In genomic region chr22:25159028-25159427, GRCh38 we compare ENCODE assay signal across 19 cellular contexts. TPM values are rescaled to one million over a fixed set of nuclear protein-coding genes. Genes with fewer than 3 reads are reported as not detected.
DNase-seq lines count a peak whose midpoint lies in the region; ATAC-seq and TF ChIP-seq lines count a peak whose summit lies in the region.
"Had no signal": no experiment of that assay in that cellular context is flagged by ENCODE, and none has a peak within 500 bp of the region (broad histone marks: within the 10 kb centered on the region; RNA-seq: fewer than 3 reads in every experiment).

No MANE protein-coding gene starts in this region.

- no peak overlapping the region for H2BK120ac ChIP-seq in neuronal stem cell (ENCODE audit: low read depth, low read length)

- no peak for ATAC-seq in stimulated activated memory B cell treated with anti-CD40 and anti-IgM and Interleukin-4, amounts not matched to agents 10 μg/mL and 1 μg/mL and 100 μg/mL, for 72 hours
- no peak for ATAC-seq in HG02852 (IDR thresholded peaks at IDR 0.05; ENCODE audit: unreplicated experiment)
- no peak for ATAC-seq in activated CD8-positive, alpha-beta T cell treated with anti-CD3 and anti-CD28 coated beads for 36 hours
- ATAC-seq: activated T-helper 17 cell treated with anti-CD3 and anti-CD28 coated beads, Interleukin-2, amount 50 U/mL, for 72 hours; Panc1 had no signal

- H3K9me3 ChIP-seq in endodermal cell (ENCODE audit: control insufficient read depth, low read length) (no peaks in the 10 kb centered on the region), neuronal stem cell (replicated peaks in 1 of 2; ENCODE audit: control insufficient read depth in 2 of 2, insufficient read depth in 1 of 2, low read depth in 1 of 2, low read length in 2 of 2) (no peaks in the 10 kb centered on the region)
- H3K9me3 ChIP-seq: BLaER1, sigmoid colon, thyroid gland had no signal

- H3K27ac ChIP-seq in endodermal cell (ENCODE audit: low read depth, low read length) (no peak overlapping the region), neuronal stem cell (replicated peaks; ENCODE audit: low read length) (no peak overlapping the region)
- H3K27ac ChIP-seq: BLaER1, sigmoid colon, thyroid gland, VCaP had no signal

- H3K36me3 ChIP-seq in endodermal cell (ENCODE audit: control insufficient read depth, insufficient read depth, low read length), result no peaks in the 10 kb centered on the region
- no peaks in the 10 kb centered on the region for H3K36me3 ChIP-seq in neuronal stem cell (replicated peaks in 1 of 2; ENCODE audit: control insufficient read depth in 2 of 2, insufficient read depth in 2 of 2, low read length in 2 of 2)
- H3K36me3 ChIP-seq: BLaER1, sigmoid colon, thyroid gland had no signal

- H2BK5ac ChIP-seq in neuronal stem cell (ENCODE audit: low read length), result no peak overlapping the region

- CTCF ChIA-PET in activated CD8-positive, alpha-beta T cell treated with anti-CD3 and anti-CD28 coated beads for 36 hours (lab: Charles Lee), result interaction anchor here (1.2 to 1.3 kb wide), 2 partner anchors 10 to 48 kb away, joined by 3 to 4 read pairs; no protein-coding TSS in a partner anchor

- H3K27me3 Mint-ChIP-seq in endodermal cell (ENCODE audit: insufficient read depth), result no peaks in the 10 kb centered on the region
- peaks cover 14% of the 10 kb centered on the region for H3K27me3 Mint-ChIP-seq in stimulated activated memory B cell treated with anti-CD40 and anti-IgM and Interleukin-4, amounts not matched to agents 10 μg/mL and 1 μg/mL and 100 μg/mL, for 72 hours
- H3K27me3 Mint-ChIP-seq in activated CD8-positive, alpha-beta T cell treated with anti-CD3 and anti-CD28 coated beads for 36 hours, result no peaks in the 10 kb centered on the region
- H3K27me3 Mint-ChIP-seq: activated T-helper 17 cell treated with anti-CD3 and anti-CD28 coated beads, Interleukin-2, amount 50 U/mL, for 72 hours had no signal

- no peak overlapping the region for H4K8ac ChIP-seq in neuronal stem cell (ENCODE audit: low read depth, low read length)

- no peak overlapping the region for H2BK12ac ChIP-seq in neuronal stem cell (ENCODE audit: low read length)

- no peak for TF ChIP-seq CTCF in endodermal cell (conservative IDR thresholded peaks at IDR 0.05)
- no peak for TF ChIP-seq CTCF in activated CD8-positive, alpha-beta T cell treated with anti-CD3 and anti-CD28 coated beads for 36 hours (IDR thresholded peaks at IDR 0.05)

- H3K4me3 ChIP-seq in endodermal cell (ENCODE audit: low read length), result no peak overlapping the region
- no peak overlapping the region for H3K4me3 ChIP-seq in neuronal stem cell (ENCODE audit: low read length in 2 of 2)
- H3K4me3 ChIP-seq: BLaER1, sigmoid colon, thyroid gland had no signal

- H3K18ac ChIP-seq in neuronal stem cell (ENCODE audit: low read length), result peak overlapping the region; percentile 30

- H3K9me3 Mint-ChIP-seq in endodermal cell, result no peaks in the 10 kb centered on the region
- no peaks in the 10 kb centered on the region for H3K9me3 Mint-ChIP-seq in stimulated activated memory B cell treated with anti-CD40 and anti-IgM and Interleukin-4, amounts not matched to agents 10 μg/mL and 1 μg/mL and 100 μg/mL, for 72 hours
- H3K9me3 Mint-ChIP-seq in activated CD8-positive, alpha-beta T cell treated with anti-CD3 and anti-CD28 coated beads for 36 hours, result no peaks in the 10 kb centered on the region
- H3K9me3 Mint-ChIP-seq: activated T-helper 17 cell treated with anti-CD3 and anti-CD28 coated beads, Interleukin-2, amount 50 U/mL, for 72 hours; IgD-negative memory B cell had no signal

- peak overlapping the region; percentile 66 for H3K27ac Mint-ChIP-seq in endodermal cell
- no peak overlapping the region for H3K27ac Mint-ChIP-seq in stimulated activated memory B cell treated with anti-CD40 and anti-IgM and Interleukin-4, amounts not matched to agents 10 μg/mL and 1 μg/mL and 100 μg/mL, for 72 hours
- H3K27ac Mint-ChIP-seq in activated CD8-positive, alpha-beta T cell treated with anti-CD3 and anti-CD28 coated beads for 36 hours, result no peak overlapping the region
- H3K27ac Mint-ChIP-seq: activated T-helper 17 cell treated with anti-CD3 and anti-CD28 coated beads, Interleukin-2, amount 50 U/mL, for 72 hours; IgD-negative memory B cell had no signal

- H3K4me2 ChIP-seq in neuronal stem cell (ENCODE audit: insufficient read depth, low read length, poor library complexity, severe bottlenecking), result no peak overlapping the region
- H3K4me2 ChIP-seq: BLaER1 had no signal

- H3K23ac ChIP-seq in neuronal stem cell (ENCODE audit: low read depth, low read length, poor library complexity), result no peak overlapping the region

- no peak overlapping the region for H3K4ac ChIP-seq in neuronal stem cell (ENCODE audit: low read length)

- no peak overlapping the region for H4K91ac ChIP-seq in neuronal stem cell (ENCODE audit: low read depth, low read length, poor library complexity)

- DNase-seq in ELR (ENCODE audit: low read depth) (peak; percentile 40), NCI-H69 (lab: John Stamatoyannopoulos, UW) (peak; percentile 27), endodermal cell (no peak), neuronal stem cell (ENCODE audit: low spot score) (no peak), midbrain (lab: John Stamatoyannopoulos, UW) (no peak)
- no peak for DNase-seq in activated CD8-positive, alpha-beta T cell treated with anti-CD3 and anti-CD28 coated beads for 36 hours
- DNase-seq: NCI-H1092 treated with DMSO at 0.1 percent for 48 hours, NCI-H82, sigmoid colon, SW 1271, thyroid gland had no signal

- POLR2A ChIA-PET in activated CD8-positive, alpha-beta T cell treated with anti-CD3 and anti-CD28 coated beads for 36 hours (lab: Charles Lee), result no interaction called here

- no peak overlapping the region for H3K4me3 Mint-ChIP-seq in endodermal cell
- H3K4me3 Mint-ChIP-seq in stimulated activated memory B cell treated with anti-CD40 and anti-IgM and Interleukin-4, amounts not matched to agents 10 μg/mL and 1 μg/mL and 100 μg/mL, for 72 hours, result no peak overlapping the region
- no peak overlapping the region for H3K4me3 Mint-ChIP-seq in activated CD8-positive, alpha-beta T cell treated with anti-CD3 and anti-CD28 coated beads for 36 hours
- H3K4me3 Mint-ChIP-seq: activated T-helper 17 cell treated with anti-CD3 and anti-CD28 coated beads, Interleukin-2, amount 50 U/mL, for 72 hours; IgD-negative memory B cell had no signal

- H3K27me3 ChIP-seq in endodermal cell (ENCODE audit: control insufficient read depth, insufficient read depth, low read length, poor library complexity, severe bottlenecking), result no peaks in the 10 kb centered on the region
- H3K27me3 ChIP-seq in neuronal stem cell (ENCODE audit: control insufficient read depth in 3 of 3, insufficient read depth in 3 of 3, low read depth in 1 of 3, low read length in 3 of 3), result no peaks in the 10 kb centered on the region
- H3K27me3 ChIP-seq: BLaER1, sigmoid colon, thyroid gland had no signal

- H3K4me1 ChIP-seq in endodermal cell (ENCODE audit: control insufficient read depth, insufficient read depth, low read length), result peaks cover 3% of the 10 kb centered on the region
- H3K4me1 ChIP-seq in neuronal stem cell (ENCODE audit: control insufficient read depth in 2 of 2, insufficient read depth in 1 of 2, low read depth in 1 of 2, low read length in 2 of 2), result peaks cover 0 to 6% of the 10 kb centered on the region in 2 donors
- H3K4me1 ChIP-seq: BLaER1 had no signal

- H2AFZ ChIP-seq in neuronal stem cell (ENCODE audit: low read length), result no peak overlapping the region

- no peak overlapping the region for H2BK15ac ChIP-seq in neuronal stem cell (ENCODE audit: low read length)

- peaks cover 10% of the 10 kb centered on the region for H3K4me1 Mint-ChIP-seq in endodermal cell
- H3K4me1 Mint-ChIP-seq in stimulated activated memory B cell treated with anti-CD40 and anti-IgM and Interleukin-4, amounts not matched to agents 10 μg/mL and 1 μg/mL and 100 μg/mL, for 72 hours, result no peaks in the 10 kb centered on the region
- H3K4me1 Mint-ChIP-seq in activated CD8-positive, alpha-beta T cell treated with anti-CD3 and anti-CD28 coated beads for 36 hours (ENCODE audit: low read depth), result peaks cover 12% of the 10 kb centered on the region
- H3K4me1 Mint-ChIP-seq: activated T-helper 17 cell treated with anti-CD3 and anti-CD28 coated beads, Interleukin-2, amount 50 U/mL, for 72 hours; IgD-negative memory B cell had no signal

- H3K9ac ChIP-seq in endodermal cell (ENCODE audit: extremely low read depth, low read length, poor library complexity, severe bottlenecking) (no peak overlapping the region), neuronal stem cell (ENCODE audit: low read depth, low read length, poor library complexity) (no peak overlapping the region)
- H3K9ac ChIP-seq: BLaER1 had no signal

- intact Hi-C loops in activated CD8-positive, alpha-beta T cell treated with anti-CD3 and anti-CD28 coated beads for 36 hours (cut with micrococcal nuclease), result no loop called here

- 69 to 84% methylated on average over 8 to 10 of the region's 10 CpGs for WGBS in endodermal cell (ENCODE audit: insufficient coverage in 1 of 2, insufficient read length in 1 of 2), 2 experiments
- WGBS in neuronal stem cell (ENCODE audit: extremely low coverage in 2 of 2, insufficient read length in 2 of 2, insufficient replicate concordance in 1 of 2), 2 donors, result no CpG with 5 or more reads among the region's 10 CpGs

- no peaks in the 10 kb centered on the region for H3K79me1 ChIP-seq in neuronal stem cell (ENCODE audit: low read depth, low read length)

- no peak overlapping the region for H2AK5ac ChIP-seq in neuronal stem cell (ENCODE audit: low read depth, low read length)

- peaks cover 2% of the 10 kb centered on the region for H3K36me3 Mint-ChIP-seq in endodermal cell (ENCODE audit: low read depth)
- no peaks in the 10 kb centered on the region for H3K36me3 Mint-ChIP-seq in stimulated activated memory B cell treated with anti-CD40 and anti-IgM and Interleukin-4, amounts not matched to agents 10 μg/mL and 1 μg/mL and 100 μg/mL, for 72 hours
- no peaks in the 10 kb centered on the region for H3K36me3 Mint-ChIP-seq in activated CD8-positive, alpha-beta T cell treated with anti-CD3 and anti-CD28 coated beads for 36 hours (ENCODE audit: low read depth)
- H3K36me3 Mint-ChIP-seq: IgD-negative memory B cell had no signal

- H3K14ac ChIP-seq in neuronal stem cell (ENCODE audit: low read length), result no peak overlapping the region

RNA-seq across cellular contexts. Expression of gene CRYBB3, which starts 40.6 kb away (rescaled TPM):
- under 1 TPM in 1 of 2 donors, not detected in 1; 0.97 TPM for total RNA-seq in endodermal cell
- not detected for polyA plus RNA-seq in endodermal cell (2013, experiment 1 of 2)
- polyA plus RNA-seq in endodermal cell (2013, experiment 2 of 2), result not detected
- polyA plus RNA-seq in neuronal stem cell (2013, experiment 1 of 2), result 0.04 TPM
- not detected for polyA plus RNA-seq in neuronal stem cell (2013, experiment 2 of 2)
- total RNA-seq in activated CD8-positive, alpha-beta T cell treated with anti-CD3 and anti-CD28 coated beads for 36 hours, result not detected
- total RNA-seq: activated T-helper 17 cell treated with anti-CD3 and anti-CD28 coated beads, Interleukin-2, amount 50 U/mL, for 72 hours; mesenteric fat pad; sigmoid colon; thyroid gland had no signal
- polyA plus RNA-seq: IgD-negative memory B cell had no signal

Comparison
In these comparisons a context has a peak if more than half of its experiments do, and no peak if none do; other contexts are left out.
1. DNase-seq: peak in ELR (single experiment) and NCI-H69 (single experiment); none in endodermal cell (single experiment), neuronal stem cell (single experiment), midbrain (single experiment) and activated CD8-positive, alpha-beta T cell treated with anti-CD3 and anti-CD28 coated beads for 36 hours (single experiment).